22 cellular contexts compared by ENCODE assay signal in the genomic region with DNA sequence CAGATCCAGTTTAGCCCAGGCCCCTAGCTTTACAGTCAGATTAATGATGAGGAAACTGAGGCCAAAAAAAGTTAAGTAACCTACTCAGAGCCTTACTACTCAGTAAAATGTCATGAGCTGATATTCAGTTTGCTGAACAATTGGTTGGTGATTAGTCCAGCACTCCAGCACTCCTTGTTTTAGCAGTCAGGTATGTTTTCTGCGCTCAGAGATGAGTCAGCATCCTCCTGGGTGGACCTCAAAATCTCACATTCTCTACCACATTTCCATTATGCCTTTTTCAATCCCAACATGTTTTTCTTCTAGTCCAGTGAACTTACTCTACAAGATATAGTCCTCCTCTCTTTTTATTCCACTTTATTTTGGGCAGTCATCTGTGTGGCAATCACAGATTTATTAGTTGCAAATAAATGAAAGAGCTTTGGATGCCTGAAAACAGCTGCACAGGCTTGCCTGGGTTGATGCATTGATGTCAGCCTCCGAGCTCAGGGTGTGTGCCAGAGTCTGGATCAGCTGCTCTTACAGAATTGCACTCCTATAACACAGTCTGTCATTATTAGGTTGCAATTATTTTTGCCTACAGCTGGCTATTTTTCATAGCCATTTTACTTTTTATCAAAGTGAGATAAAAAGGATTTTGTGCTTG.
DNase-seq lines count a peak whose midpoint lies in the region; TF ChIP-seq lines count a peak whose summit lies in the region.
"Had no signal": no experiment of that assay in that cellular context is flagged by ENCODE, and none has a peak within 500 bp of the region (broad histone marks: within the 10 kb centered on the region; RNA-seq: fewer than 3 reads in every experiment).

No MANE protein-coding gene starts in this region.

- H3K9me3 Mint-ChIP-seq in CD4-positive, alpha-beta memory T cell, result peaks cover 0 to 4% (median 0%) of the 10 kb centered on the region in 8 donors
- H3K9me3 Mint-ChIP-seq: activated naive CD4-positive, alpha-beta T cell treated with anti-CD3 and anti-CD28 coated beads, Interleukin-2, amount 10 ng/mL, durations not matched to agents 7 days and 5 days had no signal

- H3K9ac ChIP-seq in SK-N-SH, result no peak overlapping the region

- H3K27me3 ChIP-seq in SK-N-SH (ENCODE audit: insufficient read depth), result no peaks in the 10 kb centered on the region
- H3K27me3 ChIP-seq in CD4-positive, alpha-beta memory T cell (ENCODE audit: insufficient read depth, low read length), result no peaks in the 10 kb centered on the region
- H3K27me3 ChIP-seq: esophagus muscularis mucosa, left lung had no signal

- no peak; the same call in 1 of the 2 replicates for TF ChIP-seq RAD21 in SK-N-SH (IDR thresholded peaks at IDR 0.05; ENCODE audit: low read length)

- no peaks in the 10 kb centered on the region for H3K4me1 Mint-ChIP-seq in CD4-positive, alpha-beta memory T cell
- H3K4me1 Mint-ChIP-seq: activated naive CD4-positive, alpha-beta T cell treated with anti-CD3 and anti-CD28 coated beads, Interleukin-2, amount 10 ng/mL, durations not matched to agents 7 days and 5 days had no signal

- 67% methylated on average over 2 of the region's 2 CpGs for whole genome bisulfite sequencing in SK-N-SH (ENCODE audit: low lambda C conversion rate)
- WGBS in lower leg skin, 2 donors, result 38 to 43% methylated on average over 2 of the region's 2 CpGs

- no peaks in the 10 kb centered on the region for H3K36me3 ChIP-seq in SK-N-SH (replicated peaks in 1 of 2; ENCODE audit: control insufficient read depth in 1 of 2, insufficient read depth in 2 of 2, low read length in 1 of 2)
- H3K36me3 ChIP-seq in CD4-positive, alpha-beta memory T cell (ENCODE audit: insufficient read depth, low read length), result no peaks in the 10 kb centered on the region
- H3K36me3 ChIP-seq: esophagus muscularis mucosa, left lung had no signal

- no peaks in the 10 kb centered on the region for H3K79me2 ChIP-seq in SK-N-SH (ENCODE audit: insufficient read depth)

- H3K4me1 ChIP-seq in SK-N-SH (ENCODE audit: control insufficient read depth in 1 of 2, insufficient read depth in 2 of 2, low read depth in 1 of 2, low read length in 1 of 2), result peaks cover 5 to 7% of the 10 kb centered on the region in 2 experiments; a peak in 2 of 4 replicates
- H3K4me1 ChIP-seq in CD4-positive, alpha-beta memory T cell (ENCODE audit: insufficient read depth, low read length), result no peaks in the 10 kb centered on the region
- H3K4me1 ChIP-seq: esophagus muscularis mucosa, left lung had no signal

- intact Hi-C loops in head of caudate nucleus (cut with DNase I), result no loop called here
- intact Hi-C loops in lower leg skin (cut with DNase I; ENCODE audit: low total_unique reads), result no loop called here
- intact Hi-C loops in CD4-positive, alpha-beta memory T cell (cut with micrococcal nuclease), result no loop called here

- H3K27ac Mint-ChIP-seq in CD4-positive, alpha-beta memory T cell, result no peak overlapping the region
- H3K27ac Mint-ChIP-seq: activated naive CD4-positive, alpha-beta T cell treated with anti-CD3 and anti-CD28 coated beads, Interleukin-2, amount 10 ng/mL, durations not matched to agents 7 days and 5 days; HFFc6 had no signal

- H3K4me3 ChIP-seq in SK-N-SH (ENCODE audit: low read depth in 2 of 2, low read length in 1 of 2) (no peak overlapping the region), skeletal muscle cell (ENCODE audit: low read depth, low read length) (no peak overlapping the region), lower leg skin (ENCODE audit: low read depth, poor library complexity, severe bottlenecking) (no peak overlapping the region)
- H3K4me3 ChIP-seq in CD4-positive, alpha-beta memory T cell (ENCODE audit: low read length in 2 of 2), result no peak overlapping the region
- H3K4me3 ChIP-seq: esophagus muscularis mucosa, left lung, mucosa of descending colon had no signal

- no peak for TF ChIP-seq POLR2A in lower leg skin (IDR thresholded peaks at IDR 0.05)

- no peak overlapping the region for H3K4me3 Mint-ChIP-seq in CD4-positive, alpha-beta memory T cell
- H3K4me3 Mint-ChIP-seq: activated naive CD4-positive, alpha-beta T cell treated with anti-CD3 and anti-CD28 coated beads, Interleukin-2, amount 10 ng/mL, durations not matched to agents 7 days and 5 days; HFFc6 had no signal

- no peaks in the 10 kb centered on the region for H3K9me2 ChIP-seq in SK-N-SH

- no peak overlapping the region for H2AFZ ChIP-seq in SK-N-SH (ENCODE audit: low read depth)

- DNase-seq in NCI-H1694 treated with DMSO at 0.1 percent for 48 hours (lab: John Stamatoyannopoulos, UW) (peak; percentile 60), SK-N-SH (peak; percentile 12), head of caudate nucleus (peak in 41 of 42 donors; percentile 15 to 80 (median 57)), skeletal muscle cell (ENCODE audit: low read depth) (peak; percentile 12), GM20000 (ENCODE audit: low spot score) (no peak), NCI-H748 treated with DMSO at 0.1 percent for 48 hours (lab: John Stamatoyannopoulos, UW) (no peak), lower leg skin (ENCODE audit: low spot score in 2 of 2) (no peak)
- DNase-seq in CD4-positive, alpha-beta memory T cell, result no peak
- DNase-seq: activated CD4-positive, CD25-positive, alpha-beta regulatory T cell; activated CD8-positive, alpha-beta memory T cell treated with anti-CD3 and anti-CD28 coated beads for 24 hours; activated naive CD4-positive, alpha-beta T cell treated with anti-CD3 and anti-CD28 coated beads, Interleukin-2, amount 10 ng/mL, durations not matched to agents 7 days and 5 days; activated T-cell treated with anti-CD3 and anti-CD28 coated beads, Interleukin-2, amount 50 U/mL, for 48 hours; AML-193; effector memory CD4-positive, alpha-beta T cell; HFFc6; left lung; mucosa of descending colon; NCI-H187 treated with DMSO at 0.1 percent for 48 hours; NCI-H446; retina; T1000 had no signal

- CTCF ChIA-PET in SK-N-SH (lab: Yijun Ruan, JAX), result interaction anchor here (1.1 to 1.5 kb wide), 2 partner anchors 136 to 175 kb away, joined by 3 to 8 read pairs; no protein-coding TSS in a partner anchor
- CTCF ChIA-PET in CD4-positive, alpha-beta memory T cell (lab: Charles Lee; ENCODE audit: partially characterized antibody), result no interaction called here

- no peaks in the 10 kb centered on the region for H3K36me3 Mint-ChIP-seq in CD4-positive, alpha-beta memory T cell
- H3K36me3 Mint-ChIP-seq: activated naive CD4-positive, alpha-beta T cell treated with anti-CD3 and anti-CD28 coated beads, Interleukin-2, amount 10 ng/mL, durations not matched to agents 7 days and 5 days had no signal

- H4K20me1 ChIP-seq in SK-N-SH (ENCODE audit: insufficient read depth), result no peaks in the 10 kb centered on the region

- H3K27me3 Mint-ChIP-seq in CD4-positive, alpha-beta memory T cell, result no peaks in the 10 kb centered on the region
- H3K27me3 Mint-ChIP-seq: activated naive CD4-positive, alpha-beta T cell treated with anti-CD3 and anti-CD28 coated beads, Interleukin-2, amount 10 ng/mL, durations not matched to agents 7 days and 5 days had no signal

- peak in 1 of 2 experiments; percentile 39; a peak in 1 of 4 replicates for TF ChIP-seq EP300 in SK-N-SH (IDR thresholded peaks at IDR 0.05; ENCODE audit: borderline replicate concordance in 1 of 2, low read depth in 1 of 2, low read length in 1 of 2)

- H3K9me3 ChIP-seq in SK-N-SH, result no peaks in the 10 kb centered on the region; the same call in 1 of the 2 replicates
- H3K9me3 ChIP-seq in CD4-positive, alpha-beta memory T cell (ENCODE audit: control insufficient read depth in 1 of 2, low read length in 2 of 2), result no peaks in the 10 kb centered on the region
- H3K9me3 ChIP-seq: esophagus muscularis mucosa, left lung, mucosa of descending colon had no signal

- no peaks in the 10 kb centered on the region for H3F3A ChIP-seq in SK-N-SH (replicated peaks; ENCODE audit: insufficient read depth)

- POLR2A ChIA-PET in SK-N-SH (lab: Yijun Ruan, JAX), result no interaction called here
- POLR2A ChIA-PET in CD4-positive, alpha-beta memory T cell (lab: Charles Lee; ENCODE audit: partially characterized antibody), result no interaction called here

- TF ChIP-seq CTCF in SK-N-SH (IDR thresholded peaks at IDR 0.05) (no peak), GM20000 (IDR thresholded peaks at IDR 0.05; ENCODE audit: extremely low read depth, missing control alignments) (no peak), lower leg skin (IDR thresholded peaks at IDR 0.05) (no peak)

- H3K27ac ChIP-seq in SK-N-SH (ENCODE audit: low read depth in 2 of 2, low read length in 1 of 2), result peak overlapping the region in 1 of 2 experiments; percentile 85; a peak in 2 of 4 replicates
- H3K27ac ChIP-seq in CD4-positive, alpha-beta memory T cell (ENCODE audit: low read depth, low read length), result no peak overlapping the region
- H3K27ac ChIP-seq: esophagus muscularis mucosa, left lung had no signal

- no peak overlapping the region for H3K4me2 ChIP-seq in SK-N-SH

TF ChIP-seq in SK-N-SH, 30 proteins besides CTCF, POLR2A, EP300 and RAD21 (continues in another document):
- TF ChIP-seq RCOR1 (IDR thresholded peaks at IDR 0.05; ENCODE audit: low read length), result peak; percentile 39; the same call in 1 of the 2 replicates
- TF ChIP-seq POLR2AphosphoS5 (IDR thresholded peaks at IDR 0.05; ENCODE audit: low read depth, low read length), result no peak
- TF ChIP-seq, protein P1, sequence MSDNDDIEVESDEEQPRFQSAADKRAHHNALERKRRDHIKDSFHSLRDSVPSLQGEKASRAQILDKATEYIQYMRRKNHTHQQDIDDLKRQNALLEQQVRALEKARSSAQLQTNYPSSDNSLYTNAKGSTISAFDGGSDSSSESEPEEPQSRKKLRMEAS (IDR thresholded peaks at IDR 0.05; ENCODE audit: low read depth), result no peak

Comparison
In these comparisons a context has a peak if more than half of its experiments do, and no peak if none do; other contexts are left out.
1. DNase-seq: peak in NCI-H1694 treated with DMSO at 0.1 percent for 48 hours (single experiment), SK-N-SH (single experiment), head of caudate nucleus (41 of 42) and skeletal muscle cell (single experiment); none in GM20000 (single experiment), NCI-H748 treated with DMSO at 0.1 percent for 48 hours (single experiment), lower leg skin (0 of 2) and CD4-positive, alpha-beta memory T cell (0 of 5).